In genomic region chrX:13770013-13770412, GRCh38 we compare ENCODE assay signal across 20 cellular contexts. TPM values are rescaled to one million over a fixed set of nuclear protein-coding genes. Genes with fewer than 3 reads are reported as not detected.
DNase-seq lines count a peak whose midpoint lies in the region; ATAC-seq and TF ChIP-seq lines count a peak whose summit lies in the region.
"Had no signal": no experiment of that assay in that cellular context is flagged by ENCODE, and none has a peak within 500 bp of the region (broad histone marks: within the 10 kb centered on the region; RNA-seq: fewer than 3 reads in every experiment).

No MANE protein-coding gene starts in this region.

- TF ChIP-seq CTCF in natural killer cell (IDR thresholded peaks at IDR 0.05): no peak

- H3K4me3 Mint-ChIP-seq in natural killer cell: no peak overlapping the region
- H3K4me3 Mint-ChIP-seq in natural killer cell treated with Interleukin-12 subunit alpha and Interleukin-12 subunit beta and Interleukin-15 and Interleukin-18, amount 100 ng/mL, for 72 hours: no peak overlapping the region
- H3K4me3 Mint-ChIP-seq in stimulated activated naive CD8-positive, alpha-beta T cell treated with anti-CD3 and anti-CD28 coated beads, Interleukin-15, amount 100 ng/mL, for 72 hours: no peak overlapping the region
- H3K4me3 Mint-ChIP-seq: T-helper 17 cell had no signal

- peaks cover 33% of the 10 kb centered on the region for H3K36me3 Mint-ChIP-seq in natural killer cell
- H3K36me3 Mint-ChIP-seq in natural killer cell treated with Interleukin-12 subunit alpha and Interleukin-12 subunit beta and Interleukin-15 and Interleukin-18, amount 100 ng/mL, for 72 hours: peaks cover 31% of the 10 kb centered on the region

- DNase-seq in natural killer cell: no peak
- no peak for DNase-seq in natural killer cell treated with Interleukin-12 subunit alpha and Interleukin-12 subunit beta and Interleukin-15 and Interleukin-18, amount 100 ng/mL, for 72 hours (ENCODE audit: low spot score)
- peak in 2 of 3 experiments; percentile 70 to 94 for DNase-seq in NCI-H1417 (lab: John Stamatoyannopoulos, UW)
- DNase-seq in NCI-H774 (lab: John Stamatoyannopoulos, UW): peak; percentile 14
- no peak for DNase-seq in stimulated activated naive CD8-positive, alpha-beta T cell treated with anti-CD3 and anti-CD28 coated beads, Interleukin-15, amount 100 ng/mL, for 72 hours
- DNase-seq in CD1c-positive myeloid dendritic cell (ENCODE audit: extremely low spot score): no peak
- DNase-seq in AG20443 (ENCODE audit: low spot score): no peak
- DNase-seq: C1 segment of cervical spinal cord, DMS 273 treated with DMSO at 0.1 percent for 48 hours, GF-D8, GM23248, HCEC 1CT, Kasumi-1, MM.1S, NCI-H1092, NCI-H2029, NCI-H2171 treated with DMSO at 0.1 percent for 48 hours, T-helper 17 cell had no signal

- no peak for ATAC-seq in natural killer cell
- no peak for ATAC-seq in natural killer cell treated with Interleukin-12 subunit alpha and Interleukin-12 subunit beta and Interleukin-15 and Interleukin-18, amount 100 ng/mL, for 72 hours
- no peak for ATAC-seq in stimulated activated naive CD8-positive, alpha-beta T cell treated with anti-CD3 and anti-CD28 coated beads, Interleukin-15, amount 100 ng/mL, for 72 hours
- ATAC-seq: Panc1, T-helper 17 cell had no signal

- no peaks in the 10 kb centered on the region for H3K27me3 Mint-ChIP-seq in natural killer cell (ENCODE audit: low read depth in 2 of 2)
- peaks cover 0 to 3% of the 10 kb centered on the region in 2 donors for H3K27me3 Mint-ChIP-seq in natural killer cell treated with Interleukin-12 subunit alpha and Interleukin-12 subunit beta and Interleukin-15 and Interleukin-18, amount 100 ng/mL, for 72 hours
- no peaks in the 10 kb centered on the region for H3K27me3 Mint-ChIP-seq in stimulated activated naive CD8-positive, alpha-beta T cell treated with anti-CD3 and anti-CD28 coated beads, Interleukin-15, amount 100 ng/mL, for 72 hours
- H3K27me3 Mint-ChIP-seq: T-helper 17 cell had no signal

- H3K27ac Mint-ChIP-seq in natural killer cell: peak overlapping the region; percentile 39 to 63
- H3K27ac Mint-ChIP-seq in natural killer cell treated with Interleukin-12 subunit alpha and Interleukin-12 subunit beta and Interleukin-15 and Interleukin-18, amount 100 ng/mL, for 72 hours: no peak overlapping the region
- no peak overlapping the region for H3K27ac Mint-ChIP-seq in stimulated activated naive CD8-positive, alpha-beta T cell treated with anti-CD3 and anti-CD28 coated beads, Interleukin-15, amount 100 ng/mL, for 72 hours

- H3K9me3 Mint-ChIP-seq in natural killer cell: no peaks in the 10 kb centered on the region
- H3K9me3 Mint-ChIP-seq in natural killer cell treated with Interleukin-12 subunit alpha and Interleukin-12 subunit beta and Interleukin-15 and Interleukin-18, amount 100 ng/mL, for 72 hours: no peaks in the 10 kb centered on the region
- H3K9me3 Mint-ChIP-seq in stimulated activated naive CD8-positive, alpha-beta T cell treated with anti-CD3 and anti-CD28 coated beads, Interleukin-15, amount 100 ng/mL, for 72 hours: no peaks in the 10 kb centered on the region

- H3K4me1 Mint-ChIP-seq in natural killer cell: peaks cover 0 to 9% of the 10 kb centered on the region in 2 donors
- peaks cover 12 to 16% of the 10 kb centered on the region in 2 donors for H3K4me1 Mint-ChIP-seq in natural killer cell treated with Interleukin-12 subunit alpha and Interleukin-12 subunit beta and Interleukin-15 and Interleukin-18, amount 100 ng/mL, for 72 hours (ENCODE audit: low read depth in 2 of 2)
- H3K4me1 Mint-ChIP-seq in stimulated activated naive CD8-positive, alpha-beta T cell treated with anti-CD3 and anti-CD28 coated beads, Interleukin-15, amount 100 ng/mL, for 72 hours: peaks cover 4% of the 10 kb centered on the region

- intact Hi-C loops in natural killer cell (cut with micrococcal nuclease): no loop called here

RNA-seq across cellular contexts. Expression of gene OFD1, which starts 35.5 kb away (rescaled TPM):
- 10 to 100 TPM; 62.8 to 77.6 (median 74.9) TPM for total RNA-seq in natural killer cell
- 10 to 100 TPM; 39.1 to 46.1 TPM for total RNA-seq in natural killer cell treated with Interleukin-12 subunit alpha and Interleukin-12 subunit beta and Interleukin-15 and Interleukin-18, amount 100 ng/mL, for 72 hours

RNA-seq across cellular contexts. Expression of gene TRAPPC2, which starts 35.6 kb away (rescaled TPM):
- total RNA-seq in natural killer cell: 10 to 100 TPM; 24.2 to 63.3 (median 42.4) TPM
- 10 to 100 TPM; 27.5 to 32.0 TPM for total RNA-seq in natural killer cell treated with Interleukin-12 subunit alpha and Interleukin-12 subunit beta and Interleukin-15 and Interleukin-18, amount 100 ng/mL, for 72 hours

RNA-seq across cellular contexts. Expression of gene GPM6B, which starts 46.9 kb away (rescaled TPM):
- total RNA-seq in natural killer cell: not detected
- total RNA-seq in natural killer cell treated with Interleukin-12 subunit alpha and Interleukin-12 subunit beta and Interleukin-15 and Interleukin-18, amount 100 ng/mL, for 72 hours: not detected
- total RNA-seq: SJSA1, T-helper 17 cell had no signal

Comparison
In these comparisons a context has a peak if more than half of its experiments do, and no peak if none do; other contexts are left out.
1. H3K27ac Mint-ChIP-seq: peak in natural killer cell (2 of 2); none in natural killer cell treated with Interleukin-12 subunit alpha and Interleukin-12 subunit beta and Interleukin-15 and Interleukin-18, amount 100 ng/mL, for 72 hours (0 of 2) and stimulated activated naive CD8-positive, alpha-beta T cell treated with anti-CD3 and anti-CD28 coated beads, Interleukin-15, amount 100 ng/mL, for 72 hours (0 of 2).
2. DNase-seq: peak in NCI-H1417 (2 of 3) and NCI-H774 (single experiment); none in natural killer cell (single experiment), natural killer cell treated with Interleukin-12 subunit alpha and Interleukin-12 subunit beta and Interleukin-15 and Interleukin-18, amount 100 ng/mL, for 72 hours (single experiment), stimulated activated naive CD8-positive, alpha-beta T cell treated with anti-CD3 and anti-CD28 coated beads, Interleukin-15, amount 100 ng/mL, for 72 hours (0 of 2), CD1c-positive myeloid dendritic cell (single experiment) and AG20443 (single experiment).